In genomic region chr3:47849186-47850061, GRCh38 we compare ENCODE assay signal across 16 cellular contexts. TPM values are rescaled to one million over a fixed set of nuclear protein-coding genes. Genes with fewer than 3 reads are reported as not detected.
DNase-seq lines count a peak whose midpoint lies in the region; ATAC-seq, FAIRE-seq and TF ChIP-seq lines count a peak whose summit lies in the region.
"Had no signal": no experiment of that assay in that cellular context is flagged by ENCODE, and none has a peak within 500 bp of the region (broad histone marks: within the 10 kb centered on the region; RNA-seq: fewer than 3 reads in every experiment).

No MANE protein-coding gene starts in this region.

- DNase-seq in MCF 10A (ENCODE audit: unreplicated experiment): no peak
- DNase-seq in breast epithelium (ENCODE audit: low spot score in 2 of 2): no peak
- DNase-seq in HepG2 (ENCODE audit: low spot score): no peak
- DNase-seq in stimulated activated effector memory CD8-positive, alpha-beta T cell treated with anti-CD3 and anti-CD28 coated beads, Interleukin-12 subunit alpha, Interleukin-12 subunit beta, amount 100 ng/mL, for 72 hours (ENCODE audit: low spot score in 2 of 2): no peak
- DNase-seq in T-helper 9 cell: no peak
- no peak for DNase-seq in UCSD-AML1 (lab: John Stamatoyannopoulos, UW; ENCODE audit: unreplicated experiment)
- DNase-seq in effector CD8-positive, alpha-beta T cell (lab: John Stamatoyannopoulos, UW): no peak
- DNase-seq: activated CD4-positive, alpha-beta T cell treated with anti-CD3 and anti-CD28 coated beads for 1 hour; activated naive CD4-positive, alpha-beta T cell treated with anti-CD3 and anti-CD28 coated beads for 36 hours; NCI-H2107; NCI-H774; stimulated activated CD4-positive, alpha-beta T cell treated with anti-CD3 and anti-CD28 coated beads, Interleukin-4, amount 100 ng/mL, for 4 hours; trophoblast cell had no signal

- no peak overlapping the region for H3K4me2 ChIP-seq in HepG2 (ENCODE audit: low read depth, low read length)

- H3K27me3 Mint-ChIP-seq in MCF 10A (ENCODE audit: insufficient read depth, unreplicated experiment): no peaks in the 10 kb centered on the region
- H3K27me3 Mint-ChIP-seq in activated T-helper 17 cell treated with anti-CD3 and anti-CD28 coated beads, Interleukin-2, amount 50 U/mL, for 72 hours: no peaks in the 10 kb centered on the region

- no peak for TF ChIP-seq EP300 in HepG2 (IDR thresholded peaks at IDR 0.05; ENCODE audit: low read depth in 2 of 2, low read length in 2 of 2)
- no peak for TF ChIP-seq EP300 in HepG2 (CRISPR knock-in tag; IDR thresholded peaks at IDR 0.05; ENCODE audit: borderline replicate concordance)

- H3K27ac Mint-ChIP-seq in MCF 10A (ENCODE audit: low read depth, unreplicated experiment): no peak overlapping the region
- peak overlapping the region; percentile 63 for H3K27ac Mint-ChIP-seq in activated T-helper 17 cell treated with anti-CD3 and anti-CD28 coated beads, Interleukin-2, amount 50 U/mL, for 72 hours
- peak overlapping the region; percentile 88 for H3K27ac Mint-ChIP-seq in stimulated activated effector memory CD8-positive, alpha-beta T cell treated with anti-CD3 and anti-CD28 coated beads, Interleukin-12 subunit alpha, Interleukin-12 subunit beta, amount 100 ng/mL, for 72 hours
- H3K27ac Mint-ChIP-seq: activated naive CD4-positive, alpha-beta T cell treated with anti-CD3 and anti-CD28 coated beads for 36 hours had no signal

- no peaks in the 10 kb centered on the region for H3K4me1 ChIP-seq in breast epithelium
- H3K4me1 ChIP-seq in HepG2 (ENCODE audit: insufficient read depth, low read length): no peaks in the 10 kb centered on the region
- H3K4me1 ChIP-seq: body of pancreas had no signal

- H3K9me3 Mint-ChIP-seq in MCF 10A (ENCODE audit: unreplicated experiment): no peaks in the 10 kb centered on the region
- no peaks in the 10 kb centered on the region for H3K9me3 Mint-ChIP-seq in activated T-helper 17 cell treated with anti-CD3 and anti-CD28 coated beads, Interleukin-2, amount 50 U/mL, for 72 hours
- no peaks in the 10 kb centered on the region for H3K9me3 Mint-ChIP-seq in stimulated activated effector memory CD8-positive, alpha-beta T cell treated with anti-CD3 and anti-CD28 coated beads, Interleukin-12 subunit alpha, Interleukin-12 subunit beta, amount 100 ng/mL, for 72 hours
- H3K9me3 Mint-ChIP-seq: activated naive CD4-positive, alpha-beta T cell treated with anti-CD3 and anti-CD28 coated beads for 36 hours had no signal

- H4K20me1 ChIP-seq in HepG2 (ENCODE audit: insufficient read depth, low read length): no peaks in the 10 kb centered on the region

- H3K9me3 ChIP-seq in breast epithelium: no peaks in the 10 kb centered on the region
- H3K9me3 ChIP-seq in HepG2 (ENCODE audit: low read length): no peaks in the 10 kb centered on the region
- H3K9me3 ChIP-seq: body of pancreas had no signal

- WGBS in HepG2 (ENCODE audit: low lambda C conversion rate): 95% methylated on average over 31 of the region's 42 CpGs

- in situ Hi-C loops in HepG2 (cut with HindIII; ENCODE audit: extremely low pct_ligation_motif_present, low pct_unique_long_range_greater_than_20kb): loop anchor here (10.0 kb wide), 2 partner anchors 145 to 305 kb away; no protein-coding TSS in a partner anchor

- no peaks in the 10 kb centered on the region for H3K27me3 ChIP-seq in breast epithelium
- no peaks in the 10 kb centered on the region for H3K27me3 ChIP-seq in HepG2 (ENCODE audit: control insufficient read depth in 1 of 2, insufficient read depth in 2 of 2, low read length in 2 of 2)
- H3K27me3 ChIP-seq: body of pancreas had no signal

- TSS peak; percentile 22 for BruUV-seq in MCF 10A (replicated peaks; lab: Mats Ljungman, UMichigan)
- BruUV-seq in HepG2 (replicated peaks; lab: Mats Ljungman, UMichigan): no TSS peak

- H3K4me1 Mint-ChIP-seq in MCF 10A (ENCODE audit: insufficient read depth, unreplicated experiment): no peaks in the 10 kb centered on the region
- no peaks in the 10 kb centered on the region for H3K4me1 Mint-ChIP-seq in activated T-helper 17 cell treated with anti-CD3 and anti-CD28 coated beads, Interleukin-2, amount 50 U/mL, for 72 hours
- H3K4me1 Mint-ChIP-seq in stimulated activated effector memory CD8-positive, alpha-beta T cell treated with anti-CD3 and anti-CD28 coated beads, Interleukin-12 subunit alpha, Interleukin-12 subunit beta, amount 100 ng/mL, for 72 hours: peaks cover 13% of the 10 kb centered on the region

- FAIRE-seq in HepG2 (lab: Jason Lieb, UNC): no peak
- FAIRE-seq: GM12892 had no signal

- POLR2A ChIA-PET in MCF 10A (lab: Yijun Ruan, JAX) (interaction anchor here (0.8 to 1.2 kb wide), 2 partner anchors 8 to 140 kb away, joined by 3 read pairs; no protein-coding TSS in a partner anchor), HepG2 (lab: Yijun Ruan, JAX) (interaction anchor here (2.3 kb wide), 1 partner anchor 25 kb away, joined by 6 read pairs; no protein-coding TSS in a partner anchor)

- H3K36me3 ChIP-seq in breast epithelium: peaks cover 11% of the 10 kb centered on the region
- H3K36me3 ChIP-seq in HepG2 (replicated peaks in 1 of 2; ENCODE audit: control insufficient read depth in 1 of 2, insufficient read depth in 2 of 2, low read length in 2 of 2): peaks cover 41 to 75% of the 10 kb centered on the region in 2 experiments

- CTCF ChIA-PET in MCF 10A (lab: Yijun Ruan, JAX) (interaction anchor here (1.2 to 2.4 kb wide), 4 partner anchors 11 to 302 kb away, joined by 3 to 16 read pairs (median 4); no protein-coding TSS in a partner anchor), HepG2 (lab: Yijun Ruan, JAX; ENCODE audit: low intra/inter-chr PET ratio, low total read pairs) (interaction anchor here (1.5 kb wide), 1 partner anchor 140 kb away, joined by 4 read pairs; no protein-coding TSS in a partner anchor)

- H3K4me3 ChIP-seq in breast epithelium (no peak overlapping the region), HepG2 (replicated peaks in 1 of 3; ENCODE audit: insufficient read depth in 1 of 3, low read depth in 2 of 3, low read length in 3 of 3) (no peak overlapping the region)
- H3K4me3 ChIP-seq: body of pancreas had no signal

- no peak overlapping the region for H3K4me3 Mint-ChIP-seq in MCF 10A (ENCODE audit: unreplicated experiment)
- no peak overlapping the region for H3K4me3 Mint-ChIP-seq in activated T-helper 17 cell treated with anti-CD3 and anti-CD28 coated beads, Interleukin-2, amount 50 U/mL, for 72 hours
- no peak overlapping the region for H3K4me3 Mint-ChIP-seq in stimulated activated effector memory CD8-positive, alpha-beta T cell treated with anti-CD3 and anti-CD28 coated beads, Interleukin-12 subunit alpha, Interleukin-12 subunit beta, amount 100 ng/mL, for 72 hours
- H3K4me3 Mint-ChIP-seq: activated naive CD4-positive, alpha-beta T cell treated with anti-CD3 and anti-CD28 coated beads for 36 hours had no signal

- ATAC-seq in activated T-helper 17 cell treated with anti-CD3 and anti-CD28 coated beads, Interleukin-2, amount 50 U/mL, for 72 hours (replicated peaks): no peak
- ATAC-seq in HepG2: peak; percentile 1; the same call in 2 of the 3 replicates
- ATAC-seq in stimulated activated effector memory CD8-positive, alpha-beta T cell treated with anti-CD3 and anti-CD28 coated beads, Interleukin-12 subunit alpha, Interleukin-12 subunit beta, amount 100 ng/mL, for 72 hours: no peak
- ATAC-seq: body of pancreas had no signal

- H3K9ac ChIP-seq in HepG2 (ENCODE audit: insufficient read depth, low read depth, low read length): no peak overlapping the region

- TF ChIP-seq CTCF in MCF 10A (IDR thresholded peaks at IDR 0.05; ENCODE audit: unreplicated experiment) (no peak), breast epithelium (IDR thresholded peaks at IDR 0.05) (no peak), HepG2 (CRISPR knock-in tag; IDR thresholded peaks at IDR 0.05) (no peak)

- H3K27ac ChIP-seq in breast epithelium (no peak overlapping the region), HepG2 (ENCODE audit: extremely low read length, insufficient read depth, low read length) (no peak overlapping the region)
- H3K27ac ChIP-seq: body of pancreas had no signal

- no peak for TF ChIP-seq RAD21 in HepG2 (CRISPR knock-in tag; IDR thresholded peaks at IDR 0.05)

- TF ChIP-seq POLR2A in breast epithelium (IDR thresholded peaks at IDR 0.05): no peak
- TF ChIP-seq POLR2A in HepG2 (IDR thresholded peaks at IDR 0.05; ENCODE audit: insufficient read depth in 1 of 2, low read depth in 2 of 2, low read length in 2 of 2): peak in 1 of 2 experiments; percentile 34; a peak in 1 of 4 replicates

- H3K79me2 ChIP-seq in HepG2 (ENCODE audit: insufficient read depth, low read length): no peaks in the 10 kb centered on the region

- peaks cover 73% of the 10 kb centered on the region for H3K36me3 Mint-ChIP-seq in MCF 10A (ENCODE audit: insufficient read depth, unreplicated experiment)
- H3K36me3 Mint-ChIP-seq in activated T-helper 17 cell treated with anti-CD3 and anti-CD28 coated beads, Interleukin-2, amount 50 U/mL, for 72 hours (ENCODE audit: low read depth): peaks cover 76% of the 10 kb centered on the region
- peaks cover 93% of the 10 kb centered on the region for H3K36me3 Mint-ChIP-seq in stimulated activated effector memory CD8-positive, alpha-beta T cell treated with anti-CD3 and anti-CD28 coated beads, Interleukin-12 subunit alpha, Interleukin-12 subunit beta, amount 100 ng/mL, for 72 hours

- intact Hi-C loops in MCF 10A (cut with micrococcal nuclease): loop anchor here (5.0 kb wide), 1 partner anchor 303 kb away; no protein-coding TSS in a partner anchor
- intact Hi-C loops in breast epithelium (cut with DNase I; ENCODE audit: low total_unique reads): loop anchor here (5.0 kb wide), 1 partner anchor 293 kb away; no protein-coding TSS in a partner anchor
- intact Hi-C loops in HepG2 (cut with micrococcal nuclease; ENCODE audit: unreplicated experiment): loop anchor here (2.0 kb wide), 1 partner anchor 141 kb away; no protein-coding TSS in a partner anchor

- no peak overlapping the region for H2AFZ ChIP-seq in HepG2 (ENCODE audit: low read length)

RNA-seq across cellular contexts. Expression of gene DHX30, which starts 46.5 kb away (rescaled TPM):
- total RNA-seq in MCF 10A (2022) (80.5 and 86.2 TPM in 2 replicates), breast epithelium (10 to 100 TPM; 46.4 to 72.4 (median 68.1) TPM), HepG2 (2016; rRNA removed; fragmentation: Illumina TruSeq; extraction: Trizol) (45.6 and 59.4 TPM in 2 replicates)
- 10 to 100 TPM; 48.8 to 93.8 TPM for total RNA-seq in activated T-helper 17 cell treated with anti-CD3 and anti-CD28 coated beads, Interleukin-2, amount 50 U/mL, for 72 hours
- 13.6 and 17.0 TPM in 2 replicates for total RNA-seq in HepG2 (2016; cell fraction: cytosol; rRNA removed; fragmentation: Illumina TruSeq; extraction: Trizol; ENCODE audit: low read depth)
- 38.6 and 62.5 TPM in 2 replicates for total RNA-seq in HepG2 (2016; cell fraction: insoluble cytoplasmic fraction; rRNA removed; fragmentation: Illumina TruSeq; extraction: Trizol)
- total RNA-seq in HepG2 (2016; cell fraction: membrane; rRNA removed; fragmentation: Illumina TruSeq; extraction: Trizol): 22.4 and 24.3 TPM in 2 replicates
- total RNA-seq in HepG2 (2016; cell fraction: nucleus; rRNA removed; fragmentation: Illumina TruSeq; extraction: Trizol): 62.9 and 74.7 TPM in 2 replicates
- polyA plus RNA-seq in HepG2 (2011; rRNA removed): 30.6 and 40.7 TPM in 2 replicates
- 28.3 and 39.0 TPM in 2 replicates for polyA plus RNA-seq in HepG2 (2011; cell fraction: cytosol; rRNA removed)
- polyA plus RNA-seq in HepG2 (2011; cell fraction: nucleus; rRNA removed): 163 and 197 TPM in 2 replicates
- 24.2 and 29.1 TPM in 2 replicates for polyA plus RNA-seq in HepG2 (2012)
- 11.0 and 12.5 TPM in 2 replicates for polyA plus RNA-seq in HepG2 (2016; cell fraction: cytosol; fragmentation: Illumina TruSeq; extraction: Trizol; ENCODE audit: low read depth)
- polyA plus RNA-seq in HepG2 (2016; cell fraction: insoluble cytoplasmic fraction; fragmentation: Illumina TruSeq; extraction: Trizol; ENCODE audit: low read depth): 25.7 and 33.1 TPM in 2 replicates
- 9.0 and 9.5 TPM in 2 replicates for polyA plus RNA-seq in HepG2 (2016; cell fraction: membrane; fragmentation: Illumina TruSeq; extraction: Trizol; ENCODE audit: low read depth)
- 92.0 and 98.7 TPM in 2 replicates for polyA plus RNA-seq in HepG2 (2016; cell fraction: nucleus; fragmentation: Illumina TruSeq; extraction: Trizol; ENCODE audit: insufficient read depth, low read depth)
- 105 and 153 TPM in 2 replicates for polyA minus RNA-seq in HepG2 (2011; rRNA and poly(A)+ RNA removed; ENCODE audit: low replicate concordance)
- 32.0 and 32.5 TPM in 2 replicates for polyA minus RNA-seq in HepG2 (2011; cell fraction: cytosol; rRNA and poly(A)+ RNA removed)
- polyA minus RNA-seq in HepG2 (2011; cell fraction: nucleus; rRNA and poly(A)+ RNA removed): 66.0 and 72.5 TPM in 2 replicates
